8 cellular contexts compared by ENCODE assay signal in genomic region chr16:4426722-4427372, GRCh38. TPM values are rescaled to one million over a fixed set of nuclear protein-coding genes. Genes with fewer than 3 reads are reported as not detected.
A peak's percentile ranks its signal among the peaks of the same experiment; 100 is the strongest.
DNase-seq lines count a peak whose midpoint lies in the region; ATAC-seq and TF ChIP-seq lines count a peak whose summit lies in the region.

No MANE protein-coding gene starts in this region.

- H3K4me3 ChIP-seq in WI38 (ENCODE audit: low read depth, low read length) (peak overlapping the region; percentile 84), skeletal muscle tissue (ENCODE audit: low read length in 3 of 3) (peak overlapping the region; percentile 99 to 100 (median 100))

- no CpG with 5 or more reads among the region's 12 CpGs for WGBS in H9 (ENCODE audit: extremely low coverage, insufficient read length, low lambda C conversion rate)

- peak overlapping the region; percentile 99 for H3K4me3 Mint-ChIP-seq in H9

- peaks cover 15 to 21% of the 10 kb centered on the region in 2 experiments for H3K4me1 Mint-ChIP-seq in H9

- no peak overlapping the region for H3K14ac ChIP-seq in H9 (ENCODE audit: insufficient read depth, low read length)

- H3K79me2 ChIP-seq in H9 (ENCODE audit: insufficient read depth, low read length): peaks cover 12% of the 10 kb centered on the region; the same call in 1 of the 2 replicates

- DNase-seq in H9: no peak
- no peak for DNase-seq in foreskin keratinocyte
- DNase-seq in NCI-H345 (lab: John Stamatoyannopoulos, UW): no peak
- no peak for DNase-seq in D341Med (ENCODE audit: low spot score)
- no peak for DNase-seq in NCI-H1694 treated with DMSO at 0.1 percent for 48 hours (lab: John Stamatoyannopoulos, UW)

- H2BK120ac ChIP-seq in H9 (ENCODE audit: low read depth, low read length, poor library complexity, severe bottlenecking): no peak overlapping the region

- H3K9me3 ChIP-seq in H9 (ENCODE audit: control insufficient read depth, low read depth, low read length): no peaks in the 10 kb centered on the region
- no peaks in the 10 kb centered on the region for H3K9me3 ChIP-seq in skeletal muscle tissue (ENCODE audit: control insufficient read depth in 3 of 3, low read length in 3 of 3)

- H3K4me2 ChIP-seq in H9 (ENCODE audit: insufficient read depth, insufficient read length, low read length): peak overlapping the region; percentile 99

- H3K9ac ChIP-seq in H9 (ENCODE audit: extremely low read depth, insufficient read length, low read length) (peak overlapping the region; percentile 89), skeletal muscle tissue (ENCODE audit: low read depth in 1 of 3, low read length in 3 of 3) (peak overlapping the region; percentile 91 to 97 (median 93))

- no peaks in the 10 kb centered on the region for H3K4me1 ChIP-seq in H9 (ENCODE audit: insufficient read depth, low read length)
- H3K4me1 ChIP-seq in foreskin keratinocyte: peaks cover 8% of the 10 kb centered on the region
- H3K4me1 ChIP-seq in skeletal muscle tissue (ENCODE audit: control insufficient read depth in 3 of 3, insufficient read depth in 3 of 3, low read length in 3 of 3): peaks cover 13 to 26% (median 14%) of the 10 kb centered on the region in 3 donors

- no peak overlapping the region for H4K8ac ChIP-seq in H9 (replicated peaks; ENCODE audit: insufficient read length, low read depth, low read length)

- peak overlapping the region in 2 of 3 experiments; percentile 96 to 98; a peak in 4 of 7 replicates for H3K27ac Mint-ChIP-seq in H9

- H2BK12ac ChIP-seq in H9 (ENCODE audit: insufficient read length, low read depth, low read length): no peak overlapping the region

- no peak overlapping the region for H4K5ac ChIP-seq in H9 (ENCODE audit: insufficient read length, low read depth, low read length)

- H3K9me3 Mint-ChIP-seq in H9: no peaks in the 10 kb centered on the region

- H3T11ph ChIP-seq in H9 (ENCODE audit: low read length): no peak overlapping the region

- no peak overlapping the region for H3K18ac ChIP-seq in H9 (ENCODE audit: insufficient read length, low read depth, low read length)

- H3K56ac ChIP-seq in H9 (ENCODE audit: insufficient read length, low read depth, low read length): no peak overlapping the region

- H2AK5ac ChIP-seq in H9 (ENCODE audit: insufficient read length, low read length): no peak overlapping the region

- H3K4ac ChIP-seq in H9 (ENCODE audit: low read depth, low read length): no peak overlapping the region

- peaks cover 2 to 8% (median 7%) of the 10 kb centered on the region in 3 donors for H3K36me3 ChIP-seq in skeletal muscle tissue (ENCODE audit: control insufficient read depth in 3 of 3, insufficient read depth in 3 of 3, low read length in 3 of 3)

- H3K27me3 ChIP-seq in H9 (ENCODE audit: insufficient read depth, low read length) (no peaks in the 10 kb centered on the region), foreskin keratinocyte (no peaks in the 10 kb centered on the region), skeletal muscle tissue (ENCODE audit: control insufficient read depth in 3 of 3, insufficient read depth in 3 of 3, low read length in 3 of 3) (no peaks in the 10 kb centered on the region)

- no peak overlapping the region for H4K91ac ChIP-seq in H9 (ENCODE audit: insufficient read length, low read depth, low read length)

- TF ChIP-seq CTCF in H9 (conservative IDR thresholded peaks at IDR 0.05) (no peak), WI38 (IDR thresholded peaks at IDR 0.05; ENCODE audit: low read depth, low read length) (no peak), foreskin keratinocyte (conservative IDR thresholded peaks at IDR 0.05) (no peak)

- H2BK20ac ChIP-seq in H9 (ENCODE audit: low read depth, low read length, poor library complexity, severe bottlenecking): no peak overlapping the region

- H2BK5ac ChIP-seq in H9 (ENCODE audit: insufficient read length, low read length): no peak overlapping the region

- peaks cover 19 to 29% (median 21%) of the 10 kb centered on the region in 3 experiments; a peak in 6 of 7 replicates for H3K36me3 Mint-ChIP-seq in H9 (ENCODE audit: insufficient read depth in 1 of 3, low read depth in 3 of 3)

- H3K23me2 ChIP-seq in H9 (ENCODE audit: insufficient read length, low read depth, low read length, poor library complexity, severe bottlenecking): peaks cover 7% of the 10 kb centered on the region

- H3K27me3 Mint-ChIP-seq in H9 (ENCODE audit: low read depth): no peaks in the 10 kb centered on the region

- H4K20me1 ChIP-seq in H9 (ENCODE audit: control insufficient read depth, insufficient read depth, insufficient read length): no peaks in the 10 kb centered on the region

- H2AFZ ChIP-seq in H9 (ENCODE audit: low read length): no peak overlapping the region

- H3K79me1 ChIP-seq in H9 (ENCODE audit: insufficient read depth, low read depth, low read length, poor library complexity, severe bottlenecking): no peaks in the 10 kb centered on the region

- no peak overlapping the region for H3K23ac ChIP-seq in H9 (ENCODE audit: insufficient read length, low read depth, low read length)

- ATAC-seq in foreskin keratinocyte (no peak), GM18868 (IDR thresholded peaks at IDR 0.05; ENCODE audit: unreplicated experiment) (no peak)

- no peak overlapping the region for H3K27ac ChIP-seq in H9 (ENCODE audit: insufficient read length, low read depth, low read length)
- peak overlapping the region; percentile 92 for H3K27ac ChIP-seq in foreskin keratinocyte
- H3K27ac ChIP-seq in skeletal muscle tissue (ENCODE audit: low read depth, low read length): peak overlapping the region; percentile 87

- no peak overlapping the region for H2BK15ac ChIP-seq in H9 (ENCODE audit: low read depth, low read length)

RNA-seq across cellular contexts. Expression of gene DNAJA3, which starts 1.2 kb away (rescaled TPM):
- total RNA-seq in H9 (2021) (56.2 and 60.5 TPM in 2 replicates), foreskin keratinocyte (62.4 and 67.4 TPM in 2 replicates), skeletal muscle tissue (35.5 TPM)
- polyA plus RNA-seq in foreskin keratinocyte: 39.8 and 47.8 TPM in 2 replicates

RNA-seq across cellular contexts. Expression of gene CORO7, which starts 10.5 kb away (rescaled TPM):
- total RNA-seq in H9 (2021): 33.8 and 38.4 TPM in 2 replicates
- 22.7 and 24.3 TPM in 2 replicates for total RNA-seq in foreskin keratinocyte
- 17.1 and 17.5 TPM in 2 replicates for polyA plus RNA-seq in foreskin keratinocyte
- total RNA-seq in skeletal muscle tissue: 14.6 TPM

RNA-seq across cellular contexts. Expression of gene NMRAL1, which starts 47.6 kb away (rescaled TPM):
- total RNA-seq in H9 (2021): 74.1 and 78.9 TPM in 2 replicates
- 75.5 and 75.9 TPM in 2 replicates for total RNA-seq in foreskin keratinocyte
- polyA plus RNA-seq in foreskin keratinocyte: 81.9 and 83.9 TPM in 2 replicates
- total RNA-seq in skeletal muscle tissue: 14.1 TPM

RNA-seq across cellular contexts. Expression of gene HMOX2, which starts 49.4 kb away (rescaled TPM):
- total RNA-seq in H9 (2021) (44.4 and 45.7 TPM in 2 replicates), foreskin keratinocyte (140 and 152 TPM in 2 replicates), skeletal muscle tissue (31.8 TPM)
- 200 and 221 TPM in 2 replicates for polyA plus RNA-seq in foreskin keratinocyte

RNA-seq across cellular contexts. Expression of gene VASN, which starts 55.2 kb away (rescaled TPM):
- total RNA-seq in H9 (2021) (10.8 and 11.0 TPM in 2 replicates), foreskin keratinocyte (1.8 and 2.3 TPM in 2 replicates), skeletal muscle tissue (13.0 TPM)
- polyA plus RNA-seq in foreskin keratinocyte: 1.5 and 2.0 TPM in 2 replicates
